ENCODE assay signal across 8 cellular contexts in genomic region chr15:90389513-90389912, GRCh38. TPM values are rescaled to one million over a fixed set of nuclear protein-coding genes. Genes with fewer than 3 reads are reported as not detected.
A peak's percentile ranks its signal among the peaks of the same experiment; 100 is the strongest.
DNase-seq lines count a peak whose midpoint lies in the region; ATAC-seq and TF ChIP-seq lines count a peak whose summit lies in the region.

No MANE protein-coding gene starts in this region.

- peaks cover 64% of the 10 kb centered on the region for H3K4me1 Mint-ChIP-seq in CD4-positive, alpha-beta T cell (ENCODE audit: low read depth)
- H3K4me1 Mint-ChIP-seq in osteocyte (ENCODE audit: unreplicated experiment), result peaks cover 51% of the 10 kb centered on the region

- H3K4me1 ChIP-seq in PC-9 (replicated peaks; ENCODE audit: insufficient read depth), result peaks cover 16% of the 10 kb centered on the region

- H3K36me3 Mint-ChIP-seq in CD4-positive, alpha-beta T cell (ENCODE audit: low read depth), result peaks cover 50% of the 10 kb centered on the region
- peaks cover 39% of the 10 kb centered on the region for H3K36me3 Mint-ChIP-seq in osteocyte (ENCODE audit: unreplicated experiment)

- peaks cover 4% of the 10 kb centered on the region; the same call in 1 of the 2 replicates for H4K20me1 ChIP-seq in PC-9 (ENCODE audit: insufficient read depth)

- no peak for DNase-seq in CD4-positive, alpha-beta T cell
- DNase-seq in PC-9 (no peak), epithelial cell of prostate (ENCODE audit: low read depth, low spot score) (no peak), osteocyte (ENCODE audit: extremely low spot score, unreplicated experiment) (no peak), G401 (ENCODE audit: low spot score) (no peak), left lobe of liver (ENCODE audit: low spot score) (no peak), glomerular visceral epithelial cell (ENCODE audit: extremely low spot score) (no peak)

- H3K27me3 Mint-ChIP-seq in CD4-positive, alpha-beta T cell, result no peaks in the 10 kb centered on the region
- no peaks in the 10 kb centered on the region for H3K27me3 Mint-ChIP-seq in osteocyte (ENCODE audit: unreplicated experiment)

- H3K79me2 ChIP-seq in PC-9 (ENCODE audit: low read depth), result peaks cover 60% of the 10 kb centered on the region

- H3K9me3 ChIP-seq in CD4-positive, alpha-beta T cell (ENCODE audit: control insufficient read depth, low read length), result no peaks in the 10 kb centered on the region
- H3K9me3 ChIP-seq in PC-9 (ENCODE audit: insufficient read depth, low read depth), result no peaks in the 10 kb centered on the region

- peaks cover 29% of the 10 kb centered on the region for H3K36me3 ChIP-seq in PC-9 (ENCODE audit: low read depth)

- peak overlapping the region; percentile 95 for H3K27ac Mint-ChIP-seq in CD4-positive, alpha-beta T cell
- peak overlapping the region; percentile 86 for H3K27ac Mint-ChIP-seq in osteocyte (ENCODE audit: unreplicated experiment)

- CTCF ChIA-PET in CD4-positive, alpha-beta T cell (lab: Charles Lee), result interaction anchor here (0.8 to 3.3 kb wide), 3 partner anchors 11 to 41 kb away, joined by 3 to 14 read pairs (median 5); no protein-coding TSS in a partner anchor
- CTCF ChIA-PET in PC-9 (lab: Charles Lee), result interaction anchor here (0.6 kb wide), 2 partner anchors 18 to 24 kb away, joined by 3 to 4 read pairs; no protein-coding TSS in a partner anchor

- H3K9me2 ChIP-seq in PC-9 (ENCODE audit: insufficient read depth), result no peaks in the 10 kb centered on the region

- intact Hi-C loops in CD4-positive, alpha-beta T cell (cut with DNase I, micrococcal nuclease), result loop anchor here in 1 of 2 experiments (5.0 kb wide), 1 partner anchor 157 kb away; the partner anchor contains the start of genes CIB1 and GDPGP1
- intact Hi-C loops in PC-9 (cut with micrococcal nuclease; ENCODE audit: unreplicated experiment), result loop anchor here (2.0 to 5.0 kb wide), 2 partner anchors 33 to 69 kb away; no protein-coding TSS in a partner anchor

- no TSS peak for BruUV-seq in PC-9 (replicated peaks; lab: Mats Ljungman, UMichigan)

- TF ChIP-seq CTCF in CD4-positive, alpha-beta T cell (IDR thresholded peaks at IDR 0.05), result no peak
- TF ChIP-seq CTCF in PC-9 (conservative IDR thresholded peaks at IDR 0.05) (no peak), osteocyte (IDR thresholded peaks at IDR 0.05) (no peak)

- H2AFZ ChIP-seq in PC-9, result no peak overlapping the region

- peak overlapping the region; percentile 99 for H3K4me2 ChIP-seq in PC-9

- H3K27me3 ChIP-seq in CD4-positive, alpha-beta T cell (ENCODE audit: control insufficient read depth, insufficient read depth, low read length), result no peaks in the 10 kb centered on the region
- H3K27me3 ChIP-seq in PC-9 (ENCODE audit: insufficient read depth, low read depth), result no peaks in the 10 kb centered on the region

- H3K4me3 Mint-ChIP-seq in CD4-positive, alpha-beta T cell, result peak overlapping the region; percentile 85
- H3K4me3 Mint-ChIP-seq in osteocyte (ENCODE audit: unreplicated experiment), result peak overlapping the region; percentile 83

- POLR2A ChIA-PET in CD4-positive, alpha-beta T cell (lab: Charles Lee), result interaction anchor here (0.7 to 3.0 kb wide), 5 partner anchors 11 to 148 kb away, joined by 3 to 50 read pairs (median 38); no protein-coding TSS in a partner anchor
- POLR2A ChIA-PET in PC-9 (lab: Charles Lee; ENCODE audit: unreplicated experiment), result no interaction called here

- peak overlapping the region; percentile 87 for H3K4me3 ChIP-seq in PC-9

- in situ Hi-C loops in G401 (cut with HindIII; ENCODE audit: low sequenced_read_pairs), result no loop called here

- no peaks in the 10 kb centered on the region for H3K9me3 Mint-ChIP-seq in CD4-positive, alpha-beta T cell
- no peaks in the 10 kb centered on the region for H3K9me3 Mint-ChIP-seq in osteocyte (ENCODE audit: unreplicated experiment)

- no peak for ATAC-seq in CD4-positive, alpha-beta T cell (ENCODE audit: poor library complexity)
- ATAC-seq in GM19467 (IDR thresholded peaks at IDR 0.05; ENCODE audit: unreplicated experiment), result no peak
- ATAC-seq in left lobe of liver, result no peak

- peaks cover 12% of the 10 kb centered on the region for H3F3A ChIP-seq in PC-9 (ENCODE audit: insufficient read depth, low read depth)

- no peak overlapping the region for H3K27ac ChIP-seq in CD4-positive, alpha-beta T cell (ENCODE audit: low read depth, low read length)
- H3K27ac ChIP-seq in PC-9 (no peak overlapping the region), epithelial cell of prostate (peak overlapping the region; percentile 81)

RNA-seq across cellular contexts. Expression of gene IQGAP1, which starts 1.5 kb away (rescaled TPM):
- total RNA-seq in CD4-positive, alpha-beta T cell, result 10 to 100 TPM; 76.8 to 78.7 TPM
- 113 and 164 TPM in 2 replicates for total RNA-seq in PC-9 (2021)
- total RNA-seq in osteocyte, result 178 TPM in 2 replicates
- total RNA-seq in G401 (2014; rRNA removed; shearing (Covaris generic)), result 52.7 and 55.2 TPM in 2 replicates
- total RNA-seq in left lobe of liver, result 10.9 TPM

RNA-seq across cellular contexts. Expression of gene ZNF774, which starts 37.4 kb away (rescaled TPM):
- total RNA-seq in CD4-positive, alpha-beta T cell, result 1 to 10 TPM in 1 of 2 experiments, under 1 TPM in 1; 0.20 to 1.1 TPM
- 6.2 and 6.3 TPM in 2 replicates for total RNA-seq in PC-9 (2021)
- 1.6 and 3.1 TPM in 2 replicates for total RNA-seq in osteocyte
- 0.27 and 0.62 TPM in 2 replicates for total RNA-seq in G401 (2014; rRNA removed; shearing (Covaris generic))
- 1.4 TPM for total RNA-seq in left lobe of liver
